19 cellular contexts compared by ENCODE assay signal in genomic region chr21:41453198-41453597, GRCh38. TPM values are rescaled to one million over a fixed set of nuclear protein-coding genes. Genes with fewer than 3 reads are reported as not detected.
DNase-seq lines count a peak whose midpoint lies in the region; ATAC-seq lines count a peak whose summit lies in the region.
"Had no signal": no experiment of that assay in that cellular context is flagged by ENCODE, and none has a peak within 500 bp of the region (broad histone marks: within the 10 kb centered on the region; RNA-seq: fewer than 3 reads in every experiment).

No MANE protein-coding gene starts in this region.

- no peaks in the 10 kb centered on the region for H3K4me1 Mint-ChIP-seq in CD8-positive, alpha-beta memory T cell
- peaks cover 7% of the 10 kb centered on the region for H3K4me1 Mint-ChIP-seq in T-helper 17 cell
- peaks cover 0 to 2% (median 0%) of the 10 kb centered on the region in 4 donors for H3K4me1 Mint-ChIP-seq in naive thymus-derived CD8-positive, alpha-beta T cell

- ATAC-seq in activated naive CD4-positive, alpha-beta T cell treated with anti-CD3 and anti-CD28 coated beads, Interleukin-2, amount 50 U/mL, for 72 hours, result no peak
- ATAC-seq in T-helper 17 cell (no peak), HG03565 (IDR thresholded peaks at IDR 0.05; ENCODE audit: unreplicated experiment) (no peak), HG03280 (IDR thresholded peaks at IDR 0.05; ENCODE audit: unreplicated experiment) (no peak)
- no peak for ATAC-seq in naive thymus-derived CD8-positive, alpha-beta T cell

- CTCF ChIA-PET in CD8-positive, alpha-beta memory T cell (lab: Charles Lee), result interaction anchor here (8.9 kb wide), 1 partner anchor 170 kb away, joined by 92 read pairs; no protein-coding TSS in a partner anchor

- no peak overlapping the region for H3K4me3 ChIP-seq in CD8-positive, alpha-beta memory T cell (ENCODE audit: low read length)
- H3K4me3 ChIP-seq: SJSA1 had no signal

- H3K9me3 Mint-ChIP-seq in activated naive CD4-positive, alpha-beta T cell treated with anti-CD3 and anti-CD28 coated beads, Interleukin-2, amount 50 U/mL, for 72 hours, result no peaks in the 10 kb centered on the region
- H3K9me3 Mint-ChIP-seq in CD8-positive, alpha-beta memory T cell, result no peaks in the 10 kb centered on the region
- H3K9me3 Mint-ChIP-seq in naive thymus-derived CD8-positive, alpha-beta T cell, result no peaks in the 10 kb centered on the region

- H3K4me3 Mint-ChIP-seq in CD8-positive, alpha-beta memory T cell, result no peak overlapping the region
- no peak overlapping the region for H3K4me3 Mint-ChIP-seq in T-helper 17 cell
- no peak overlapping the region for H3K4me3 Mint-ChIP-seq in naive thymus-derived CD8-positive, alpha-beta T cell

- POLR2A ChIA-PET in CD8-positive, alpha-beta memory T cell (lab: Charles Lee), result no interaction called here
- POLR2A ChIA-PET in naive thymus-derived CD8-positive, alpha-beta T cell (lab: Charles Lee), result no interaction called here

- H3K4me1 ChIP-seq in CD8-positive, alpha-beta memory T cell (ENCODE audit: insufficient read depth, low read length), result no peaks in the 10 kb centered on the region
- H3K4me1 ChIP-seq: SJSA1 had no signal

- no peak for DNase-seq in activated naive CD4-positive, alpha-beta T cell treated with anti-CD3 and anti-CD28 coated beads, Interleukin-2, amount 50 U/mL, for 72 hours (ENCODE audit: low spot score in 2 of 2)
- no peak for DNase-seq in activated naive CD4-positive, alpha-beta T cell (lab: John Stamatoyannopoulos, UW)
- no peak for DNase-seq in CD8-positive, alpha-beta memory T cell
- no peak for DNase-seq in T-helper 17 cell
- no peak for DNase-seq in naive thymus-derived CD8-positive, alpha-beta T cell
- no peak for DNase-seq in stimulated activated naive CD4-positive, alpha-beta T cell treated with Interleukin-2 at 50 U/mL for 16 hours (lab: John Stamatoyannopoulos, UW)
- DNase-seq: DMS 273 treated with DMSO at 0.1 percent for 48 hours, GF-D8, NCI-H1105, NCI-H1694, NCI-H2227 treated with DMSO at 0.1 percent for 48 hours, NCI-H524 treated with DMSO at 0.1 percent for 48 hours had no signal

- no peaks in the 10 kb centered on the region for H3K27me3 Mint-ChIP-seq in CD8-positive, alpha-beta memory T cell
- no peaks in the 10 kb centered on the region for H3K27me3 Mint-ChIP-seq in T-helper 17 cell
- no peaks in the 10 kb centered on the region for H3K27me3 Mint-ChIP-seq in naive thymus-derived CD8-positive, alpha-beta T cell

- H3K27ac Mint-ChIP-seq in activated naive CD4-positive, alpha-beta T cell treated with anti-CD3 and anti-CD28 coated beads, Interleukin-2, amount 50 U/mL, for 72 hours, result peak overlapping the region; percentile 25 to 56
- peak overlapping the region in 5 of 8 donors; percentile 29 to 77 (median 43) for H3K27ac Mint-ChIP-seq in CD8-positive, alpha-beta memory T cell
- peak overlapping the region; percentile 88 for H3K27ac Mint-ChIP-seq in T-helper 17 cell
- peak overlapping the region in 6 of 10 donors; percentile 2 to 67 (median 46) for H3K27ac Mint-ChIP-seq in naive thymus-derived CD8-positive, alpha-beta T cell

- no peaks in the 10 kb centered on the region for H3K27me3 ChIP-seq in CD8-positive, alpha-beta memory T cell (ENCODE audit: insufficient read depth, low read length, poor library complexity, severe bottlenecking)
- H3K27me3 ChIP-seq: SJSA1 had no signal

- H3K36me3 ChIP-seq in CD8-positive, alpha-beta memory T cell (ENCODE audit: insufficient read depth, low read length), result peaks cover 21% of the 10 kb centered on the region
- H3K36me3 ChIP-seq: SJSA1 had no signal

- no peaks in the 10 kb centered on the region for H3K9me3 ChIP-seq in CD8-positive, alpha-beta memory T cell (ENCODE audit: low read length)
- H3K9me3 ChIP-seq in T-helper 17 cell (ENCODE audit: control insufficient read depth, low read length, poor library complexity, severe bottlenecking), result no peaks in the 10 kb centered on the region
- H3K9me3 ChIP-seq: SJSA1 had no signal

- H3K27ac ChIP-seq in CD8-positive, alpha-beta memory T cell (ENCODE audit: low read depth, low read length), result no peak overlapping the region
- H3K27ac ChIP-seq: SJSA1 had no signal

- peaks cover 0 to 29% of the 10 kb centered on the region in 2 donors for H3K36me3 Mint-ChIP-seq in activated naive CD4-positive, alpha-beta T cell treated with anti-CD3 and anti-CD28 coated beads, Interleukin-2, amount 50 U/mL, for 72 hours
- peaks cover 0 to 93% (median 22%) of the 10 kb centered on the region in 3 donors for H3K36me3 Mint-ChIP-seq in CD8-positive, alpha-beta memory T cell
- peaks cover 5% of the 10 kb centered on the region for H3K36me3 Mint-ChIP-seq in T-helper 17 cell (ENCODE audit: low read depth)
- peaks cover 0 to 89% (median 17%) of the 10 kb centered on the region in 3 donors for H3K36me3 Mint-ChIP-seq in naive thymus-derived CD8-positive, alpha-beta T cell

RNA-seq across cellular contexts. Expression of gene MX1, which starts 27.2 kb away (rescaled TPM):
- 100 to 1,000 TPM in 1 of 2 donors, 10 to 100 TPM in 1; 18.0 to 365 TPM for total RNA-seq in activated naive CD4-positive, alpha-beta T cell treated with anti-CD3 and anti-CD28 coated beads, Interleukin-2, amount 50 U/mL, for 72 hours
- total RNA-seq in CD8-positive, alpha-beta memory T cell, result 10 to 100 TPM; 10.5 to 10.6 TPM
- 75.9 TPM for polyA plus RNA-seq in CD8-positive, alpha-beta memory T cell
- 10 to 100 TPM; 58.6 to 75.9 TPM for total RNA-seq in T-helper 17 cell
- total RNA-seq in naive thymus-derived CD8-positive, alpha-beta T cell, result 10 to 100 TPM; 61.4 to 66.7 TPM
- 10 to 100 TPM; 36.8 to 64.7 (median 44.8) TPM for polyA plus RNA-seq in naive thymus-derived CD8-positive, alpha-beta T cell

RNA-seq across cellular contexts. Expression of gene TMPRSS2, which starts 54.8 kb away (rescaled TPM):
- total RNA-seq in activated naive CD4-positive, alpha-beta T cell treated with anti-CD3 and anti-CD28 coated beads, Interleukin-2, amount 50 U/mL, for 72 hours, result not detected
- not detected for total RNA-seq in CD8-positive, alpha-beta memory T cell
- not detected for polyA plus RNA-seq in CD8-positive, alpha-beta memory T cell
- total RNA-seq in T-helper 17 cell, result not detected
- not detected for total RNA-seq in naive thymus-derived CD8-positive, alpha-beta T cell
- not detected for polyA plus RNA-seq in naive thymus-derived CD8-positive, alpha-beta T cell
- total RNA-seq: HT1080, LHCN-M2, SJSA1 had no signal
- polyA plus RNA-seq: AG04450, BJ had no signal
